ENCODE assay signal across 11 cellular contexts in genomic region chr3:43707998-43708397, GRCh38. TPM values are rescaled to one million over a fixed set of nuclear protein-coding genes. Genes with fewer than 3 reads are reported as not detected.
A peak's percentile ranks its signal among the peaks of the same experiment; 100 is the strongest.
DNase-seq lines count a peak whose midpoint lies in the region; ATAC-seq and TF ChIP-seq lines count a peak whose summit lies in the region.
"Had no signal": no experiment of that assay in that cellular context is flagged by ENCODE, and none has a peak within 500 bp of the region (broad histone marks: within the 10 kb centered on the region; RNA-seq: fewer than 3 reads in every experiment).

No MANE protein-coding gene starts in this region.

- CTCF ChIA-PET in A673 (lab: Charles Lee), result no interaction called here

- no peak overlapping the region for H3K4me3 Mint-ChIP-seq in activated T-helper 17 cell treated with anti-CD3 and anti-CD28 coated beads, Interleukin-2, amount 50 U/mL, for 72 hours
- H3K4me3 Mint-ChIP-seq in activated T-helper 1 cell treated with anti-CD3 and anti-CD28 coated beads, Interleukin-12 subunit alpha, Interleukin-12 subunit beta, Interleukin-2, Interleukin-4 antibody, amounts not matched to agents 30 ng/mL and 10 ng/mL and 1 ng/mL, durations not matched to agents 14 hours and 24 hours and 36 hours, result no peak overlapping the region

- peak; percentile 94 for ATAC-seq in activated T-helper 17 cell treated with anti-CD3 and anti-CD28 coated beads, Interleukin-2, amount 50 U/mL, for 72 hours (replicated peaks)
- ATAC-seq in gastroesophageal sphincter (peak; percentile 5), HG02678 (IDR thresholded peaks at IDR 0.05; ENCODE audit: unreplicated experiment) (no peak), GM18858 (IDR thresholded peaks at IDR 0.05; ENCODE audit: unreplicated experiment) (no peak)

- TF ChIP-seq CTCF in A673 (conservative IDR thresholded peaks at IDR 0.05; ENCODE audit: low read depth, low read length) (no peak), HFF-Myc (IDR thresholded peaks at IDR 0.05; ENCODE audit: low read depth, low read length, missing control alignments) (no peak), gastroesophageal sphincter (IDR thresholded peaks at IDR 0.05) (no peak), tibial nerve (IDR thresholded peaks at IDR 0.05) (no peak)

- TF ChIP-seq EP300 in gastroesophageal sphincter (IDR thresholded peaks at IDR 0.05) (no peak), tibial nerve (IDR thresholded peaks at IDR 0.05) (no peak)

- H3K27ac ChIP-seq in A673 (ENCODE audit: low read depth, low read length, poor library complexity, severe bottlenecking) (no peak overlapping the region), gastroesophageal sphincter (no peak overlapping the region), tibial nerve (no peak overlapping the region)
- H3K27ac ChIP-seq: KMS-11 had no signal

- POLR2A ChIA-PET in A673 (lab: Charles Lee; ENCODE audit: low non-redundant PET), result no interaction called here

- H3K27ac Mint-ChIP-seq in activated T-helper 17 cell treated with anti-CD3 and anti-CD28 coated beads, Interleukin-2, amount 50 U/mL, for 72 hours, result no peak overlapping the region
- H3K27ac Mint-ChIP-seq in activated T-helper 1 cell treated with anti-CD3 and anti-CD28 coated beads, Interleukin-12 subunit alpha, Interleukin-12 subunit beta, Interleukin-2, Interleukin-4 antibody, amounts not matched to agents 30 ng/mL and 10 ng/mL and 1 ng/mL, durations not matched to agents 14 hours and 24 hours and 36 hours, result no peak overlapping the region

- H3K36me3 Mint-ChIP-seq in activated T-helper 17 cell treated with anti-CD3 and anti-CD28 coated beads, Interleukin-2, amount 50 U/mL, for 72 hours (ENCODE audit: low read depth), result peaks cover 36% of the 10 kb centered on the region
- H3K36me3 Mint-ChIP-seq in activated T-helper 1 cell treated with anti-CD3 and anti-CD28 coated beads, Interleukin-12 subunit alpha, Interleukin-12 subunit beta, Interleukin-2, Interleukin-4 antibody, amounts not matched to agents 30 ng/mL and 10 ng/mL and 1 ng/mL, durations not matched to agents 14 hours and 24 hours and 36 hours (ENCODE audit: low read depth), result peaks cover 24% of the 10 kb centered on the region

- H3K4me1 ChIP-seq in A673 (ENCODE audit: insufficient read depth, low read length, poor library complexity, severe bottlenecking) (no peaks in the 10 kb centered on the region), gastroesophageal sphincter (peaks cover 0 to 23% (median 2%) of the 10 kb centered on the region in 3 donors), tibial nerve (peaks cover 0 to 25% (median 1%) of the 10 kb centered on the region in 4 donors)

- H3K4me1 Mint-ChIP-seq in activated T-helper 17 cell treated with anti-CD3 and anti-CD28 coated beads, Interleukin-2, amount 50 U/mL, for 72 hours, result no peaks in the 10 kb centered on the region
- H3K4me1 Mint-ChIP-seq in activated T-helper 1 cell treated with anti-CD3 and anti-CD28 coated beads, Interleukin-12 subunit alpha, Interleukin-12 subunit beta, Interleukin-2, Interleukin-4 antibody, amounts not matched to agents 30 ng/mL and 10 ng/mL and 1 ng/mL, durations not matched to agents 14 hours and 24 hours and 36 hours (ENCODE audit: low read depth), result peaks cover 11% of the 10 kb centered on the region

- no peaks in the 10 kb centered on the region for H3K27me3 Mint-ChIP-seq in activated T-helper 17 cell treated with anti-CD3 and anti-CD28 coated beads, Interleukin-2, amount 50 U/mL, for 72 hours
- no peaks in the 10 kb centered on the region for H3K27me3 Mint-ChIP-seq in activated T-helper 1 cell treated with anti-CD3 and anti-CD28 coated beads, Interleukin-12 subunit alpha, Interleukin-12 subunit beta, Interleukin-2, Interleukin-4 antibody, amounts not matched to agents 30 ng/mL and 10 ng/mL and 1 ng/mL, durations not matched to agents 14 hours and 24 hours and 36 hours (ENCODE audit: insufficient read depth)

- H3K9me3 Mint-ChIP-seq in activated T-helper 17 cell treated with anti-CD3 and anti-CD28 coated beads, Interleukin-2, amount 50 U/mL, for 72 hours, result no peaks in the 10 kb centered on the region
- H3K9me3 Mint-ChIP-seq in activated T-helper 1 cell treated with anti-CD3 and anti-CD28 coated beads, Interleukin-12 subunit alpha, Interleukin-12 subunit beta, Interleukin-2, Interleukin-4 antibody, amounts not matched to agents 30 ng/mL and 10 ng/mL and 1 ng/mL, durations not matched to agents 14 hours and 24 hours and 36 hours, result no peaks in the 10 kb centered on the region

- intact Hi-C loops in A673 (cut with micrococcal nuclease; ENCODE audit: unreplicated experiment), result no loop called here
- intact Hi-C loops in activated T-helper 1 cell treated with anti-CD3 and anti-CD28 coated beads, Interleukin-12 subunit alpha, Interleukin-12 subunit beta, Interleukin-2, Interleukin-4 antibody, amounts not matched to agents 30 ng/mL and 10 ng/mL and 1 ng/mL, durations not matched to agents 14 hours and 24 hours and 36 hours (cut with micrococcal nuclease), result no loop called here

- DNase-seq in A673 (ENCODE audit: low spot score) (peak; percentile 4), HFF-Myc (ENCODE audit: extremely low read depth, low read depth) (peak; percentile 66), tibial nerve (ENCODE audit: low spot score in 2 of 2) (no peak)
- DNase-seq in activated T-helper 1 cell treated with anti-CD3 and anti-CD28 coated beads, Interleukin-12 subunit alpha, Interleukin-12 subunit beta, Interleukin-2, Interleukin-4 antibody, amounts not matched to agents 30 ng/mL and 10 ng/mL and 1 ng/mL, durations not matched to agents 14 hours and 24 hours and 36 hours (ENCODE audit: low spot score), result no peak
- DNase-seq: activated naive CD4-positive, alpha-beta T cell treated with Interleukin-2 at 50 U/mL for 16 hours; NCI-H69 had no signal

- no TSS peak for BruUV-seq in A673 (replicated peaks; lab: Mats Ljungman, UMichigan)

- H3K27me3 ChIP-seq in A673 (replicated peaks; ENCODE audit: insufficient read depth, low read depth, low read length, poor library complexity) (no peaks in the 10 kb centered on the region), gastroesophageal sphincter (no peaks in the 10 kb centered on the region), tibial nerve (no peaks in the 10 kb centered on the region)

- H3K36me3 ChIP-seq in A673 (ENCODE audit: insufficient read depth, low read length, poor library complexity, severe bottlenecking) (no peaks in the 10 kb centered on the region), gastroesophageal sphincter (peaks cover 0 to 37% of the 10 kb centered on the region in 2 donors), tibial nerve (peaks cover 0 to 18% (median 2%) of the 10 kb centered on the region in 3 donors)

- H3K4me3 ChIP-seq in A673 (ENCODE audit: low read depth, low read length, poor library complexity, severe bottlenecking), result no peak overlapping the region
- no peak overlapping the region for H3K4me3 ChIP-seq in HFF-Myc (replicated peaks; ENCODE audit: low read depth, low read length)
- no peak overlapping the region for H3K4me3 ChIP-seq in gastroesophageal sphincter
- no peak overlapping the region for H3K4me3 ChIP-seq in tibial nerve

- H3K9me3 ChIP-seq in A673 (ENCODE audit: low read depth, low read length, poor library complexity, severe bottlenecking) (no peaks in the 10 kb centered on the region), gastroesophageal sphincter (no peaks in the 10 kb centered on the region), tibial nerve (no peaks in the 10 kb centered on the region)

- TF ChIP-seq POLR2A in gastroesophageal sphincter (IDR thresholded peaks at IDR 0.05), result no peak
- no peak for TF ChIP-seq POLR2A in tibial nerve (IDR thresholded peaks at IDR 0.05)

RNA-seq across cellular contexts. Expression of gene ABHD5, which starts 17.3 kb away (rescaled TPM):
- total RNA-seq in A673 (2021) (6.3 and 9.9 TPM in 2 replicates), gastroesophageal sphincter (10 to 100 TPM; 26.1 to 53.2 (median 34.8) TPM), tibial nerve (10 to 100 TPM; 21.6 to 29.7 (median 29.0) TPM)
- total RNA-seq in activated T-helper 17 cell treated with anti-CD3 and anti-CD28 coated beads, Interleukin-2, amount 50 U/mL, for 72 hours, result 10 to 100 TPM in 1 of 2 donors, 1 to 10 TPM in 1; 8.3 to 17.3 TPM
- 20.2 and 20.4 TPM in 2 replicates for total RNA-seq in activated T-helper 1 cell treated with anti-CD3 and anti-CD28 coated beads, Interleukin-12 subunit alpha, Interleukin-12 subunit beta, Interleukin-2, Interleukin-4 antibody, amounts not matched to agents 30 ng/mL and 10 ng/mL and 1 ng/mL, durations not matched to agents 14 hours and 24 hours and 36 hours

Comparison
In these comparisons a context has a peak if more than half of its experiments do, and no peak if none do; other contexts are left out.
1. DNase-seq: peak in A673 (single experiment) and HFF-Myc (single experiment); none in tibial nerve (0 of 2) and activated T-helper 1 cell treated with anti-CD3 and anti-CD28 coated beads, Interleukin-12 subunit alpha, Interleukin-12 subunit beta, Interleukin-2, Interleukin-4 antibody, amounts not matched to agents 30 ng/mL and 10 ng/mL and 1 ng/mL, durations not matched to agents 14 hours and 24 hours and 36 hours (single experiment).
2. ATAC-seq: peak in activated T-helper 17 cell treated with anti-CD3 and anti-CD28 coated beads, Interleukin-2, amount 50 U/mL, for 72 hours (single experiment) and gastroesophageal sphincter (single experiment); none in HG02678 (single experiment) and GM18858 (single experiment).